In genomic region chr15:45201557-45202246, GRCh38 we compare ENCODE assay signal across 10 cellular contexts. TPM values are rescaled to one million over a fixed set of nuclear protein-coding genes. Genes with fewer than 3 reads are reported as not detected.
DNase-seq lines count a peak whose midpoint lies in the region; ATAC-seq and TF ChIP-seq lines count a peak whose summit lies in the region.
"Had no signal": no experiment of that assay in that cellular context is flagged by ENCODE, and none has a peak within 500 bp of the region (broad histone marks: within the 10 kb centered on the region; RNA-seq: fewer than 3 reads in every experiment).

No MANE protein-coding gene starts in this region.

- no peaks in the 10 kb centered on the region for H3K36me3 ChIP-seq in SJSA1
- H3K36me3 ChIP-seq in mesodermal cell (ENCODE audit: control insufficient read depth, insufficient read depth, low read length) = no peaks in the 10 kb centered on the region
- H3K36me3 ChIP-seq in tibial nerve = no peaks in the 10 kb centered on the region

- peaks cover 10% of the 10 kb centered on the region for H3K4me1 Mint-ChIP-seq in activated CD8-positive, alpha-beta T cell treated with anti-CD3 and anti-CD28 coated beads for 36 hours (ENCODE audit: low read depth)
- H3K4me1 Mint-ChIP-seq in activated CD8-positive, alpha-beta T cell treated with anti-CD3 and anti-CD28 coated beads, Interleukin-2, amount 10 ng/mL, durations not matched to agents 7 days and 5 days (ENCODE audit: low read depth) = peaks cover 19% of the 10 kb centered on the region
- H3K4me1 Mint-ChIP-seq in activated T-cell treated with anti-CD3 and anti-CD28 coated beads, Interleukin-2, amount 50 U/mL, for 4 hours (ENCODE audit: low read depth) = peaks cover 20% of the 10 kb centered on the region

- CTCF ChIA-PET in activated CD8-positive, alpha-beta T cell treated with anti-CD3 and anti-CD28 coated beads for 36 hours (lab: Charles Lee) = interaction anchor here (0.8 to 12.1 kb wide), 17 partner anchors 8 to 256 kb away, joined by 3 to 128 read pairs (median 5); partner anchors contain the start of gene SHF
- CTCF ChIA-PET in activated CD8-positive, alpha-beta T cell treated with anti-CD3 and anti-CD28 coated beads, Interleukin-2, amount 10 ng/mL, durations not matched to agents 7 days and 5 days (lab: Charles Lee) = interaction anchor here (0.7 to 13.7 kb wide), 12 partner anchors 12 to 256 kb away, joined by 3 to 191 read pairs (median 6); a partner anchor contains a TSS

- no peak overlapping the region for H3K27ac ChIP-seq in SJSA1
- H3K27ac ChIP-seq in mesodermal cell (ENCODE audit: low read depth, low read length, severe bottlenecking) = peak overlapping the region; percentile 95
- H3K27ac ChIP-seq in tibial nerve = peak overlapping the region; percentile 97 to 100 (median 98)

- intact Hi-C loops in activated CD8-positive, alpha-beta T cell treated with anti-CD3 and anti-CD28 coated beads for 36 hours (cut with micrococcal nuclease) = loop anchor here (2.0 to 5.0 kb wide), 2 partner anchors 77 to 201 kb away; a partner anchor contains a TSS

- TF ChIP-seq CTCF in activated CD8-positive, alpha-beta T cell treated with anti-CD3 and anti-CD28 coated beads for 36 hours (IDR thresholded peaks at IDR 0.05) = no peak
- no peak for TF ChIP-seq CTCF in tibial nerve (IDR thresholded peaks at IDR 0.05)

- no peaks in the 10 kb centered on the region for H3K36me3 Mint-ChIP-seq in activated CD8-positive, alpha-beta T cell treated with anti-CD3 and anti-CD28 coated beads for 36 hours (ENCODE audit: low read depth)
- H3K36me3 Mint-ChIP-seq in activated CD8-positive, alpha-beta T cell treated with anti-CD3 and anti-CD28 coated beads, Interleukin-2, amount 10 ng/mL, durations not matched to agents 7 days and 5 days (ENCODE audit: low read depth) = peaks cover 3% of the 10 kb centered on the region
- H3K36me3 Mint-ChIP-seq in activated T-cell treated with anti-CD3 and anti-CD28 coated beads, Interleukin-2, amount 50 U/mL, for 4 hours (ENCODE audit: insufficient read depth) = no peaks in the 10 kb centered on the region

- peaks cover 4% of the 10 kb centered on the region for H3K27me3 Mint-ChIP-seq in activated CD8-positive, alpha-beta T cell treated with anti-CD3 and anti-CD28 coated beads for 36 hours
- H3K27me3 Mint-ChIP-seq in activated CD8-positive, alpha-beta T cell treated with anti-CD3 and anti-CD28 coated beads, Interleukin-2, amount 10 ng/mL, durations not matched to agents 7 days and 5 days (ENCODE audit: low read depth) = peaks cover 1% of the 10 kb centered on the region
- H3K27me3 Mint-ChIP-seq in activated T-cell treated with anti-CD3 and anti-CD28 coated beads, Interleukin-2, amount 50 U/mL, for 4 hours (ENCODE audit: low read depth) = peaks cover 2% of the 10 kb centered on the region

- H3K4me1 ChIP-seq in SJSA1 (replicated peaks) (no peaks in the 10 kb centered on the region), mesodermal cell (ENCODE audit: control insufficient read depth, insufficient read depth, low read length, poor library complexity, severe bottlenecking) (no peaks in the 10 kb centered on the region), tibial nerve (peaks cover 0 to 32% (median 8%) of the 10 kb centered on the region in 4 donors)

- H3K27me3 ChIP-seq in SJSA1 (replicated peaks) (no peaks in the 10 kb centered on the region; the same call in 1 of the 2 replicates), tibial nerve (no peaks in the 10 kb centered on the region)

- POLR2A ChIA-PET in activated CD8-positive, alpha-beta T cell treated with anti-CD3 and anti-CD28 coated beads for 36 hours (lab: Charles Lee) = interaction anchor here (0.9 to 7.4 kb wide), 9 partner anchors 9 to 385 kb away, joined by 3 to 85 read pairs (median 6); partner anchors contain the start of genes BLOC1S6 and SHF
- POLR2A ChIA-PET in activated CD8-positive, alpha-beta T cell treated with anti-CD3 and anti-CD28 coated beads, Interleukin-2, amount 10 ng/mL, durations not matched to agents 7 days and 5 days (lab: Charles Lee) = interaction anchor here (0.7 to 4.9 kb wide), 10 partner anchors 9 to 385 kb away, joined by 3 to 33 read pairs (median 5); partner anchors contain the start of genes BLOC1S6 and SHF

- H3K9me3 ChIP-seq in SJSA1 (replicated peaks) (no peaks in the 10 kb centered on the region), mesodermal cell (ENCODE audit: control insufficient read depth, low read length) (no peaks in the 10 kb centered on the region), tibial nerve (no peaks in the 10 kb centered on the region)

- 90% methylated on average over 5 of the region's 8 CpGs; no CpG with 5 or more reads in 1 of the 2 experiments for WGBS in mesodermal cell (ENCODE audit: insufficient coverage in 2 of 2), 2 experiments
- WGBS in tibial nerve, 2 donors = 85 to 86% methylated on average over 8 of the region's 8 CpGs

- no peak overlapping the region for H3K4me3 Mint-ChIP-seq in activated CD8-positive, alpha-beta T cell treated with anti-CD3 and anti-CD28 coated beads for 36 hours
- no peak overlapping the region for H3K4me3 Mint-ChIP-seq in activated CD8-positive, alpha-beta T cell treated with anti-CD3 and anti-CD28 coated beads, Interleukin-2, amount 10 ng/mL, durations not matched to agents 7 days and 5 days
- H3K4me3 Mint-ChIP-seq in activated T-cell treated with anti-CD3 and anti-CD28 coated beads, Interleukin-2, amount 50 U/mL, for 4 hours = no peak overlapping the region
- H3K4me3 Mint-ChIP-seq: immature natural killer cell had no signal

- peak; percentile 30 for DNase-seq in activated CD8-positive, alpha-beta T cell treated with anti-CD3 and anti-CD28 coated beads for 36 hours
- no peak for DNase-seq in activated CD8-positive, alpha-beta T cell treated with anti-CD3 and anti-CD28 coated beads, Interleukin-2, amount 10 ng/mL, durations not matched to agents 7 days and 5 days
- no peak for DNase-seq in SJSA1 (ENCODE audit: low read depth in 1 of 2, low spot score in 2 of 2)
- no peak for DNase-seq in tibial nerve (ENCODE audit: low spot score in 2 of 2)
- DNase-seq in NCI-H187 (lab: John Stamatoyannopoulos, UW) = no peak
- DNase-seq in activated T-cell treated with anti-CD3 and anti-CD28 coated beads, Interleukin-2, amount 50 U/mL, for 4 hours = no peak

- no peak for TF ChIP-seq POLR2A in tibial nerve (IDR thresholded peaks at IDR 0.05)

- H3K27ac Mint-ChIP-seq in activated CD8-positive, alpha-beta T cell treated with anti-CD3 and anti-CD28 coated beads for 36 hours = no peak overlapping the region
- no peak overlapping the region for H3K27ac Mint-ChIP-seq in activated CD8-positive, alpha-beta T cell treated with anti-CD3 and anti-CD28 coated beads, Interleukin-2, amount 10 ng/mL, durations not matched to agents 7 days and 5 days
- H3K27ac Mint-ChIP-seq: immature natural killer cell had no signal

- no peak for ATAC-seq in activated CD8-positive, alpha-beta T cell treated with anti-CD3 and anti-CD28 coated beads for 36 hours
- ATAC-seq in activated CD8-positive, alpha-beta T cell treated with anti-CD3 and anti-CD28 coated beads, Interleukin-2, amount 10 ng/mL, durations not matched to agents 7 days and 5 days = no peak
- no peak for ATAC-seq in activated T-cell treated with anti-CD3 and anti-CD28 coated beads, Interleukin-2, amount 50 U/mL, for 4 hours
- ATAC-seq in HG03159 (IDR thresholded peaks at IDR 0.05; ENCODE audit: unreplicated experiment) = no peak

- no peak for TF ChIP-seq EP300 in tibial nerve (IDR thresholded peaks at IDR 0.05)

- no peaks in the 10 kb centered on the region for H3K9me3 Mint-ChIP-seq in activated CD8-positive, alpha-beta T cell treated with anti-CD3 and anti-CD28 coated beads for 36 hours
- no peaks in the 10 kb centered on the region for H3K9me3 Mint-ChIP-seq in activated CD8-positive, alpha-beta T cell treated with anti-CD3 and anti-CD28 coated beads, Interleukin-2, amount 10 ng/mL, durations not matched to agents 7 days and 5 days (ENCODE audit: insufficient read depth)
- no peaks in the 10 kb centered on the region for H3K9me3 Mint-ChIP-seq in activated T-cell treated with anti-CD3 and anti-CD28 coated beads, Interleukin-2, amount 50 U/mL, for 4 hours
- H3K9me3 Mint-ChIP-seq: immature natural killer cell had no signal

- H3K4me3 ChIP-seq in SJSA1 (peak overlapping the region; percentile 61; the same call in 1 of the 2 replicates), mesodermal cell (ENCODE audit: extremely low read depth, insufficient read depth, low read length, poor library complexity, severe bottlenecking) (peak overlapping the region; percentile 86), tibial nerve (peak overlapping the region in 2 of 4 donors; percentile 68 to 88)

RNA-seq across cellular contexts. Expression of gene SHF, which starts 13.9 kb away (rescaled TPM):
- 10 to 100 TPM; 19.8 to 23.5 TPM for total RNA-seq in activated CD8-positive, alpha-beta T cell treated with anti-CD3 and anti-CD28 coated beads for 36 hours
- 1 to 10 TPM in 1 of 2 experiments, under 1 TPM in 1; 0.57 to 1.3 TPM for total RNA-seq in activated CD8-positive, alpha-beta T cell treated with anti-CD3 and anti-CD28 coated beads, Interleukin-2, amount 10 ng/mL, durations not matched to agents 7 days and 5 days
- 2.0 TPM in 1 of 2 replicates, not detected in the other for total RNA-seq in SJSA1 (2014; rRNA removed; shearing (Covaris generic))
- 32.1 TPM for polyA plus RNA-seq in mesodermal cell (2013, experiment 1 of 2)
- polyA plus RNA-seq in mesodermal cell (2013, experiment 2 of 2) = 24.2 TPM
- total RNA-seq in tibial nerve = 10 to 100 TPM; 18.8 to 36.6 (median 25.5) TPM
- 10 to 100 TPM; 17.5 to 30.5 (median 19.2) TPM for total RNA-seq in activated T-cell treated with anti-CD3 and anti-CD28 coated beads, Interleukin-2, amount 50 U/mL, for 4 hours

RNA-seq across cellular contexts. Expression of gene SLC28A2, which starts 50.3 kb away (rescaled TPM):
- not detected for total RNA-seq in activated CD8-positive, alpha-beta T cell treated with anti-CD3 and anti-CD28 coated beads for 36 hours
- total RNA-seq in activated CD8-positive, alpha-beta T cell treated with anti-CD3 and anti-CD28 coated beads, Interleukin-2, amount 10 ng/mL, durations not matched to agents 7 days and 5 days = not detected
- total RNA-seq in SJSA1 (2014; rRNA removed; shearing (Covaris generic)) = not detected in 2 replicates
- not detected for polyA plus RNA-seq in mesodermal cell (2013, experiment 1 of 2)
- polyA plus RNA-seq in mesodermal cell (2013, experiment 2 of 2) = 0.05 TPM
- not detected for total RNA-seq in tibial nerve
- total RNA-seq in activated T-cell treated with anti-CD3 and anti-CD28 coated beads, Interleukin-2, amount 50 U/mL, for 4 hours = under 1 TPM in 1 of 3 donors, not detected in 2; 0.14 TPM
- total RNA-seq: occipital lobe had no signal
- polyA plus RNA-seq: immature natural killer cell had no signal
